ENCODE assay signal across 21 cellular contexts in the genomic region with DNA sequence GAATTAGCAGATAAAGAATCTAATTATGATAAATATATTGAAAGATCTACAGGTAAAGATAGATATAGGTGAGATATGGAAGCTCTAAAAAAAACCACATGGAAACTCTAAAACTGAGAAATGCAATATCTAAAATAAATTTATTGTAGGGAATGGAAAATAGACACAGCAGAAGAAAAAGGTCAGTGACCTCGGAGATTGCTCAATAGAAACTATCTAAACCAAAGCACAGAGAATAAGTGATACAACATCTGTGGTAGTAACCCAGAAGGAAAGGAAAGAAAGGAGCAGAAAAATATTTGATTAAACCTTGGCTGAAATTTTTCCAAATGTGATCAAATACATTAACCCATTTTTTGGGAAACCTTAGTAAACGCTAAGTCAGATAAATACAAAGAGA. TPM values are rescaled to one million over a fixed set of nuclear protein-coding genes. Genes with fewer than 3 reads are reported as not detected.
DNase-seq lines count a peak whose midpoint lies in the region; ATAC-seq, FAIRE-seq and TF ChIP-seq lines count a peak whose summit lies in the region.
"Had no signal": no experiment of that assay in that cellular context is flagged by ENCODE, and none has a peak within 500 bp of the region (broad histone marks: within the 10 kb centered on the region; RNA-seq: fewer than 3 reads in every experiment).

No MANE protein-coding gene starts in this region.

- H3K36me3 ChIP-seq in small intestine (ENCODE audit: control insufficient read depth in 2 of 2, insufficient read depth in 2 of 2, low read length in 2 of 2) (no peaks in the 10 kb centered on the region), gastroesophageal sphincter (no peaks in the 10 kb centered on the region)
- H3K36me3 ChIP-seq: brain microvascular endothelial cell, heart right ventricle, Peyer's patch had no signal

- H3K4me3 ChIP-seq in small intestine (ENCODE audit: low read depth in 1 of 2, low read length in 2 of 2) = no peak overlapping the region
- no peak overlapping the region for H3K4me3 ChIP-seq in gastroesophageal sphincter
- H3K4me3 ChIP-seq: BLaER1 treated with 17β-estradiol and CSF1 and Interleukin-3, amounts not matched to agents 10 nM and 100 nM; heart right ventricle; Peyer's patch had no signal

- TF ChIP-seq EP300 in gastroesophageal sphincter (IDR thresholded peaks at IDR 0.05) = no peak

- POLR2A ChIA-PET in activated CD4-positive, alpha-beta T cell treated with anti-CD3 and anti-CD28 coated beads, Interleukin-2, amount 10 ng/mL, durations not matched to agents 7 days and 5 days (lab: Charles Lee) = no interaction called here

- H3K27ac Mint-ChIP-seq in activated CD4-positive, alpha-beta T cell treated with anti-CD3 and anti-CD28 coated beads, Interleukin-2, amount 10 ng/mL, durations not matched to agents 7 days and 5 days = peak overlapping the region; percentile 96
- peak overlapping the region; percentile 78 for H3K27ac Mint-ChIP-seq in T-helper 17 cell

- no peak for TF ChIP-seq CTCF in gastroesophageal sphincter (IDR thresholded peaks at IDR 0.05)

- H3K9me3 Mint-ChIP-seq in activated CD4-positive, alpha-beta T cell treated with anti-CD3 and anti-CD28 coated beads, Interleukin-2, amount 10 ng/mL, durations not matched to agents 7 days and 5 days = peaks cover 11% of the 10 kb centered on the region

- FAIRE-seq in small intestine (lab: Jason Lieb, UNC) = peak; percentile 39

- H3K27me3 ChIP-seq in small intestine (ENCODE audit: control insufficient read depth in 2 of 2, insufficient read depth in 2 of 2, low read length in 2 of 2) (no peaks in the 10 kb centered on the region), gastroesophageal sphincter (no peaks in the 10 kb centered on the region)
- H3K27me3 ChIP-seq: BLaER1 treated with 17β-estradiol and CSF1 and Interleukin-3, amounts not matched to agents 10 nM and 100 nM; brain microvascular endothelial cell; heart right ventricle; Peyer's patch had no signal

- no peaks in the 10 kb centered on the region for H3K9me3 ChIP-seq in T-helper 17 cell (ENCODE audit: control insufficient read depth, low read length, poor library complexity, severe bottlenecking)
- H3K9me3 ChIP-seq in small intestine (ENCODE audit: control insufficient read depth, low read depth) = no peaks in the 10 kb centered on the region
- H3K9me3 ChIP-seq in gastroesophageal sphincter = no peaks in the 10 kb centered on the region
- H3K9me3 ChIP-seq: BLaER1 treated with 17β-estradiol and CSF1 and Interleukin-3, amounts not matched to agents 10 nM and 100 nM; heart right ventricle; Peyer's patch had no signal

- CTCF ChIA-PET in activated CD4-positive, alpha-beta T cell treated with anti-CD3 and anti-CD28 coated beads, Interleukin-2, amount 10 ng/mL, durations not matched to agents 7 days and 5 days (lab: Charles Lee) = interaction anchor here (0.7 kb wide), 1 partner anchor 70 kb away, joined by 3 read pairs; no protein-coding TSS in a partner anchor

- no peak for TF ChIP-seq POLR2A in gastroesophageal sphincter (IDR thresholded peaks at IDR 0.05)

- no peak for DNase-seq in activated CD4-positive, alpha-beta T cell treated with anti-CD3 and anti-CD28 coated beads, Interleukin-2, amount 10 ng/mL, durations not matched to agents 7 days and 5 days
- no peak for DNase-seq in activated CD4-positive, alpha-beta T cell treated with anti-CD3 and anti-CD28 coated beads for 48 hours
- no peak for DNase-seq in T-helper 17 cell
- DNase-seq in left lobe of liver (ENCODE audit: low spot score) = no peak
- no peak for DNase-seq in small intestine
- no peak for DNase-seq in stimulated activated CD4-positive, alpha-beta T cell treated with anti-CD3 and anti-CD28 coated beads, Interleukin-2, amount 100 ng/mL, for 24 hours
- DNase-seq: activated CD8-positive, alpha-beta memory T cell treated with anti-CD3 and anti-CD28 coated beads, Interleukin-2, amount 10 ng/mL, durations not matched to agents 7 days and 5 days; brain microvascular endothelial cell; cortex of kidney; DMS 273 treated with DMSO at 0.1 percent for 48 hours; heart right ventricle; mammary epithelial cell; MM.1S; NCI-H187; NCI-H226; Peyer's patch; stimulated activated CD4-positive, alpha-beta T cell treated with anti-CD3 and anti-CD28 coated beads, Interleukin-15, amount 100 ng/mL, for 24 hours had no signal

- no peak overlapping the region for H3K4me3 Mint-ChIP-seq in activated CD4-positive, alpha-beta T cell treated with anti-CD3 and anti-CD28 coated beads, Interleukin-2, amount 10 ng/mL, durations not matched to agents 7 days and 5 days
- no peak overlapping the region for H3K4me3 Mint-ChIP-seq in T-helper 17 cell

- peaks cover 17% of the 10 kb centered on the region for H3K36me3 Mint-ChIP-seq in activated CD4-positive, alpha-beta T cell treated with anti-CD3 and anti-CD28 coated beads, Interleukin-2, amount 10 ng/mL, durations not matched to agents 7 days and 5 days (ENCODE audit: low read depth)
- H3K36me3 Mint-ChIP-seq in T-helper 17 cell (ENCODE audit: low read depth) = peaks cover 2% of the 10 kb centered on the region

- H3K27ac ChIP-seq in small intestine (ENCODE audit: low read depth in 1 of 2, low read length in 1 of 2) (no peak overlapping the region), gastroesophageal sphincter (no peak overlapping the region)

- H3K27me3 Mint-ChIP-seq in activated CD4-positive, alpha-beta T cell treated with anti-CD3 and anti-CD28 coated beads, Interleukin-2, amount 10 ng/mL, durations not matched to agents 7 days and 5 days = no peaks in the 10 kb centered on the region
- H3K27me3 Mint-ChIP-seq in T-helper 17 cell = no peaks in the 10 kb centered on the region

- WGBS in small intestine, 3 donors = 89 to 93% (median 92%) methylated on average over 2 of the region's 2 CpGs
- WGBS in gastroesophageal sphincter (ENCODE audit: low coverage in 1 of 2), 2 donors = 88 to 91% methylated on average over 1 to 2 of the region's 2 CpGs

- H3K4me1 Mint-ChIP-seq in activated CD4-positive, alpha-beta T cell treated with anti-CD3 and anti-CD28 coated beads, Interleukin-2, amount 10 ng/mL, durations not matched to agents 7 days and 5 days = peaks cover 21% of the 10 kb centered on the region
- peaks cover 10% of the 10 kb centered on the region for H3K4me1 Mint-ChIP-seq in T-helper 17 cell

- H3K4me1 ChIP-seq in small intestine (ENCODE audit: control insufficient read depth in 2 of 2, insufficient read depth in 1 of 2, low read depth in 1 of 2, low read length in 1 of 2) (no peaks in the 10 kb centered on the region), gastroesophageal sphincter (peaks cover 0 to 28% (median 0%) of the 10 kb centered on the region in 3 donors)

- ATAC-seq in T-helper 17 cell = no peak
- peak; percentile 72 for ATAC-seq in left lobe of liver
- ATAC-seq in HG02981 (IDR thresholded peaks at IDR 0.05; ENCODE audit: unreplicated experiment) = no peak
- ATAC-seq in gastroesophageal sphincter = no peak
- ATAC-seq: HCT116 had no signal

RNA-seq across cellular contexts. Expression of gene GLIPR2, which starts 43.1 kb away (rescaled TPM):
- 10 to 100 TPM; 53.9 to 58.4 TPM for total RNA-seq in activated CD4-positive, alpha-beta T cell treated with anti-CD3 and anti-CD28 coated beads, Interleukin-2, amount 10 ng/mL, durations not matched to agents 7 days and 5 days
- 10 to 100 TPM; 32.5 to 51.4 TPM for total RNA-seq in T-helper 17 cell
- total RNA-seq in left lobe of liver = 1.5 TPM
- 10 to 100 TPM in 2 of 3 donors, 1 to 10 TPM in 1; 3.4 to 22.3 (median 13.0) TPM for polyA plus RNA-seq in small intestine
- 10 to 100 TPM; 52.8 to 76.8 (median 59.8) TPM for total RNA-seq in gastroesophageal sphincter

RNA-seq across cellular contexts. Expression of gene RECK, which starts 56.7 kb away (rescaled TPM):
- 1 to 10 TPM; 7.0 to 8.2 TPM for total RNA-seq in activated CD4-positive, alpha-beta T cell treated with anti-CD3 and anti-CD28 coated beads, Interleukin-2, amount 10 ng/mL, durations not matched to agents 7 days and 5 days
- 1 to 10 TPM; 6.4 to 7.8 TPM for total RNA-seq in T-helper 17 cell
- 2.0 TPM for total RNA-seq in left lobe of liver
- polyA plus RNA-seq in small intestine = 1 to 10 TPM in 1 of 3 donors, under 1 TPM in 1, not detected in 1; 0.81 to 4.7 TPM
- total RNA-seq in gastroesophageal sphincter = 10 to 100 TPM; 12.6 to 29.5 (median 18.6) TPM

Comparison
In these comparisons a context has a peak if more than half of its experiments do, and no peak if none do; other contexts are left out.
1. RNA of gene GLIPR2, which starts 43.1 kb away (total RNA-seq): 52.8 to 76.8 TPM in gastroesophageal sphincter, 53.9 to 58.4 TPM in activated CD4-positive, alpha-beta T cell treated with anti-CD3 and anti-CD28 coated beads, Interleukin-2, amount 10 ng/mL, durations not matched to agents 7 days and 5 days and 32.5 to 51.4 TPM in T-helper 17 cell; 1.5 TPM in left lobe of liver (single experiment); every median in the first group is over 10 times any median in the second.